ENCODE assay signal across 23 cellular contexts in genomic region chr11:34466802-34467488, GRCh38. TPM values are rescaled to one million over a fixed set of nuclear protein-coding genes. Genes with fewer than 3 reads are reported as not detected.
"Had no signal": no experiment of that assay in that cellular context is flagged by ENCODE, and none has a peak within 500 bp of the region (broad histone marks: within the 10 kb centered on the region; RNA-seq: fewer than 3 reads in every experiment).

No MANE protein-coding gene starts in this region.

- DNase-seq: activated CD4-positive, alpha-beta T cell treated with anti-CD3 and anti-CD28 coated beads, Interleukin-2, amount 50 U/mL, for 1 hour; activated CD4-positive, CD25-positive, alpha-beta regulatory T cell; activated naive CD4-positive, alpha-beta T cell treated with Interleukin-2 at 50 U/mL for 16 hours; activated naive CD8-positive, alpha-beta T cell treated with anti-CD3 and anti-CD28 coated beads, Interleukin-2, amount 50 U/mL, for 24 hours; aorta; nucleus accumbens; small intestine; stimulated activated CD4-positive, alpha-beta T cell treated with anti-CD3 and anti-CD28 coated beads, Interleukin-4, amount 100 ng/mL, for 24 hours; stimulated activated naive CD4-positive, alpha-beta T cell; SW 1271; transverse colon had no signal

- FAIRE-seq: bronchial epithelial cell, small intestine had no signal

- H3K27ac ChIP-seq: foreskin keratinocyte, right atrium auricular region, transverse colon had no signal

- H3K27me3 ChIP-seq: foreskin keratinocyte, right atrium auricular region, transverse colon had no signal

- H3K4me3 ChIP-seq: right atrium auricular region, transverse colon had no signal

- ATAC-seq: activated naive CD8-positive, alpha-beta T cell treated with anti-CD3 and anti-CD28 coated beads, Interleukin-2, amount 50 U/mL, for 24 hours; esophagus mucosa; foreskin keratinocyte had no signal

- H3K4me1 ChIP-seq: foreskin keratinocyte, right atrium auricular region, transverse colon had no signal

RNA-seq across cellular contexts. Expression of gene ELF5, which starts 46.6 kb away (rescaled TPM):
- total RNA-seq: activated CD8-positive, alpha-beta memory T cell treated with anti-CD3 and anti-CD28 coated beads for 36 hours; activated T-helper 1 cell treated with anti-CD3 and anti-CD28 coated beads, Interleukin-12 subunit alpha, Interleukin-12 subunit beta, Interleukin-2, Interleukin-4 antibody, amounts not matched to agents 30 ng/mL and 10 ng/mL and 1 ng/mL, durations not matched to agents 14 hours and 24 hours and 36 hours; aorta; chondrocyte; dermis microvascular lymphatic vessel endothelial cell; foreskin keratinocyte; mesenteric fat pad; posterior vena cava; right atrium auricular region; subcutaneous adipose tissue; T-helper 2 cell treated with Interferon-gamma antibody and Interleukin-4, amounts not matched to agents 100 ng/mL and 5 ng/mL, for 36 hours; transverse colon had no signal
- polyA plus RNA-seq: aorta, foreskin keratinocyte, small intestine had no signal
